Comparison of ENCODE assay signal across 7 cellular contexts in the genomic region with DNA sequence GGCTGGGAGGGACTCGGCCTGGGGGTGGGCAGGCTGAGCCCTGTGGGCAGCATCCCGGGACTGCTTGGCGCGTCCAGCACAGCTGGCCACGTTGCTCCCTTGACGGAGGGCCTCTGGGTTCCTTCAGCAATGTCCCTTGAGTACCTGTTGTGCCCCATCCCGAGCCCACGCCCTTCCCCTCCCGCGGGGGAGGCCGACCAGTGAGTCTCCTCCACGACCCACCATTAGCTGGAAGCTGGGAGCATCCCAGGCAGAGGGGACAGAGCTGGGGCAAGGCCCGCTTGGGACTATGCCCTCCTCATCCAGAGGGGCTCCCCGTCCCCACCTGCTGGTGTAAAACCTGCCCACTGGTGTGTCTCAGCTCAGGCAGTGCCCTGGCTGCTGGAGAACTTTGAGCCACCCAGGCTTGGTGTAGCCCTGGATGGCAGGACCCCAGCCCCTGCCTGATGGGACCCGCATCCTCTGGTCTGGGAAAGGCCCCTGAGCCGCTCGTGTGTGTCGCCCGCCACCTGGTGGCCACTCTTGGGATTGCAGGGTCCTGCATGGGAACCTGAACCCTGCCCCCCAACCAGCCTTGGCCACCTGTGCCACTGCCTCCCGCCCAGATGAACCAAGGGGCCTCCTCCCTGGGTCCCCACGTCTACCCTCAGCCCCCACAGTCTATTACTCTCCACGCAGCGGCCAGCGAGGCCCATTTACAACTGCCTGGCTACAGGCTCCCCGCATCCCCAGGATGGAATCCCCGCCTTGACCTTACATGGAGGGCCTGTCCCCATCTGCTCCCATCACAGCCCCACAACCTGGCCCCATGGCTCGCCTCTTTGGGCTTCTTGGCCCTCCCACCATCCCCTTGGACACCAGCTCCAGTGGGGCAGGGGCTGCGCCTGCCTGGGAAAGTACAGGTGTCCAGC. TPM values are rescaled to one million over a fixed set of nuclear protein-coding genes. Genes with fewer than 3 reads are reported as not detected.
DNase-seq lines count a peak whose midpoint lies in the region; ATAC-seq, FAIRE-seq and TF ChIP-seq lines count a peak whose summit lies in the region.

No MANE protein-coding gene starts in this region.

- DNase-seq in NCI-H146 (lab: John Stamatoyannopoulos, UW) (peak; percentile 48), cerebellar cortex (ENCODE audit: low spot score) (peak; percentile 59), HepG2 (ENCODE audit: low spot score) (peak; percentile 44), NCI-H2107 (lab: John Stamatoyannopoulos, UW) (no peak)
- peak; percentile 95 for DNase-seq in activated CD4-positive, alpha-beta T cell treated with anti-CD3 and anti-CD28 coated beads, Interleukin-2, amount 10 ng/mL, durations not matched to agents 24 days and 14 days
- peak; percentile 68 to 84 (median 73) for DNase-seq in stimulated activated CD4-positive, alpha-beta T cell treated with anti-CD3 and anti-CD28 coated beads, TNF-alpha, amount 100 ng/mL, for 4 hours (ENCODE audit: low read depth in 3 of 3)

- H3K9me3 ChIP-seq in HepG2 (ENCODE audit: low read length) = no peaks in the 10 kb centered on the region

- TF ChIP-seq EP300 in HepG2 (IDR thresholded peaks at IDR 0.05; ENCODE audit: low read depth in 2 of 2, low read length in 2 of 2) = no peak
- TF ChIP-seq EP300 in HepG2 (CRISPR knock-in tag; IDR thresholded peaks at IDR 0.05; ENCODE audit: borderline replicate concordance) = no peak

- POLR2A ChIA-PET in HepG2 (lab: Yijun Ruan, JAX) = no interaction called here

- no peak overlapping the region for H3K27ac Mint-ChIP-seq in activated CD4-positive, alpha-beta T cell treated with anti-CD3 and anti-CD28 coated beads, Interleukin-2, amount 10 ng/mL, durations not matched to agents 24 days and 14 days

- intact Hi-C loops in activated CD4-positive, alpha-beta T cell treated with anti-CD3 and anti-CD28 coated beads, Interleukin-2, amount 10 ng/mL, durations not matched to agents 24 days and 14 days (cut with micrococcal nuclease) = loop anchor here (1.0 kb wide), 1 partner anchor 38 kb away; no protein-coding TSS in a partner anchor
- intact Hi-C loops in HepG2 (cut with micrococcal nuclease; ENCODE audit: unreplicated experiment) = no loop called here

- no peak overlapping the region for H3K4me3 Mint-ChIP-seq in activated CD4-positive, alpha-beta T cell treated with anti-CD3 and anti-CD28 coated beads, Interleukin-2, amount 10 ng/mL, durations not matched to agents 24 days and 14 days

- BruUV-seq in HepG2 (replicated peaks; lab: Mats Ljungman, UMichigan) = no TSS peak

- H2AFZ ChIP-seq in HepG2 (ENCODE audit: low read length) = no peak overlapping the region

- ATAC-seq in HepG2 = peak; percentile 60

- peaks cover 0 to 4% of the 10 kb centered on the region in 2 experiments; a peak in 1 of 5 replicates for H3K36me3 ChIP-seq in HepG2 (replicated peaks in 1 of 2; ENCODE audit: control insufficient read depth in 1 of 2, insufficient read depth in 2 of 2, low read length in 2 of 2)

- no peak overlapping the region for H3K27ac ChIP-seq in HepG2 (ENCODE audit: extremely low read length, insufficient read depth, low read length)

- no peak overlapping the region for H3K9ac ChIP-seq in HepG2 (ENCODE audit: insufficient read depth, low read depth, low read length)

- peak; percentile 8 for FAIRE-seq in HepG2 (lab: Jason Lieb, UNC)

- no peak overlapping the region for H3K4me2 ChIP-seq in HepG2 (ENCODE audit: low read depth, low read length)

- CTCF ChIA-PET in HepG2 (lab: Yijun Ruan, JAX; ENCODE audit: low intra/inter-chr PET ratio, low total read pairs) = interaction anchor here (1.9 to 2.5 kb wide), 2 partner anchors 38 to 51 kb away, joined by 10 to 38 read pairs; no protein-coding TSS in a partner anchor

- in situ Hi-C loops in HepG2 (cut with HindIII; ENCODE audit: extremely low pct_ligation_motif_present, low pct_unique_long_range_greater_than_20kb) = loop anchor here (5.0 kb wide), 1 partner anchor 38 kb away; no protein-coding TSS in a partner anchor

- peaks cover 2% of the 10 kb centered on the region for H3K36me3 Mint-ChIP-seq in activated CD4-positive, alpha-beta T cell treated with anti-CD3 and anti-CD28 coated beads, Interleukin-2, amount 10 ng/mL, durations not matched to agents 24 days and 14 days (ENCODE audit: low read depth)

- no peaks in the 10 kb centered on the region for H3K79me2 ChIP-seq in HepG2 (ENCODE audit: insufficient read depth, low read length)

- H3K27me3 ChIP-seq in HepG2 (ENCODE audit: control insufficient read depth in 1 of 2, insufficient read depth in 2 of 2, low read length in 2 of 2) = no peaks in the 10 kb centered on the region; a peak in 1 of 5 replicates

- WGBS in HepG2 (ENCODE audit: low lambda C conversion rate) = 39% methylated on average over 9 of the region's 28 CpGs

- TF ChIP-seq POLR2A in HepG2 (IDR thresholded peaks at IDR 0.05; ENCODE audit: insufficient read depth in 1 of 2, low read depth in 2 of 2, low read length in 2 of 2) = peak in 1 of 2 experiments; percentile 11; a peak in 2 of 4 replicates

- H3K27me3 Mint-ChIP-seq in activated CD4-positive, alpha-beta T cell treated with anti-CD3 and anti-CD28 coated beads, Interleukin-2, amount 10 ng/mL, durations not matched to agents 24 days and 14 days = no peaks in the 10 kb centered on the region

- TF ChIP-seq RAD21 in HepG2 (CRISPR knock-in tag; IDR thresholded peaks at IDR 0.05) = peak; percentile 93

- H3K4me1 ChIP-seq in HepG2 (ENCODE audit: insufficient read depth, low read length) = peaks cover 37% of the 10 kb centered on the region

- no peaks in the 10 kb centered on the region for H3K9me3 Mint-ChIP-seq in activated CD4-positive, alpha-beta T cell treated with anti-CD3 and anti-CD28 coated beads, Interleukin-2, amount 10 ng/mL, durations not matched to agents 24 days and 14 days

- peaks cover 7% of the 10 kb centered on the region; the same call in 1 of the 2 replicates for H4K20me1 ChIP-seq in HepG2 (ENCODE audit: insufficient read depth, low read length)

- TF ChIP-seq CTCF in GM12874 (IDR thresholded peaks at IDR 0.05; ENCODE audit: insufficient read depth, low read depth, low read length) (peak; percentile 99), HepG2 (CRISPR knock-in tag; IDR thresholded peaks at IDR 0.05) (peak; percentile 96)

- H3K4me1 Mint-ChIP-seq in activated CD4-positive, alpha-beta T cell treated with anti-CD3 and anti-CD28 coated beads, Interleukin-2, amount 10 ng/mL, durations not matched to agents 24 days and 14 days = peaks cover 2% of the 10 kb centered on the region

- H3K4me3 ChIP-seq in HepG2 (replicated peaks in 1 of 3; ENCODE audit: insufficient read depth in 1 of 3, low read depth in 2 of 3, low read length in 3 of 3) = no peak overlapping the region

RNA-seq across cellular contexts. Expression of a gene that starts 16.6 kb away (rescaled TPM):
- total RNA-seq in activated CD4-positive, alpha-beta T cell treated with anti-CD3 and anti-CD28 coated beads, Interleukin-2, amount 10 ng/mL, durations not matched to agents 24 days and 14 days = 0.12 and 0.36 TPM in 2 replicates
- 0.07 and 0.17 TPM in 2 replicates for total RNA-seq in HepG2 (2016; rRNA removed; fragmentation: Illumina TruSeq; extraction: Trizol)
- total RNA-seq in HepG2 (2016; cell fraction: cytosol; rRNA removed; fragmentation: Illumina TruSeq; extraction: Trizol; ENCODE audit: low read depth) = 0.20 TPM in 1 of 2 replicates, not detected in the other
- 0.11 TPM in 1 of 2 replicates, not detected in the other for total RNA-seq in HepG2 (2016; cell fraction: insoluble cytoplasmic fraction; rRNA removed; fragmentation: Illumina TruSeq; extraction: Trizol)
- total RNA-seq in HepG2 (2016; cell fraction: membrane; rRNA removed; fragmentation: Illumina TruSeq; extraction: Trizol) = 0.25 and 0.45 TPM in 2 replicates
- total RNA-seq in HepG2 (2016; cell fraction: nucleus; rRNA removed; fragmentation: Illumina TruSeq; extraction: Trizol) = not detected in 2 replicates
- polyA plus RNA-seq in HepG2 (2011; rRNA removed) = 0.72 TPM in 1 of 2 replicates, not detected in the other
- 0.05 TPM in 1 of 2 replicates, not detected in the other for polyA plus RNA-seq in HepG2 (2011; cell fraction: cytosol; rRNA removed)
- polyA plus RNA-seq in HepG2 (2011; cell fraction: nucleus; rRNA removed) = 0.09 TPM in 1 of 2 replicates, not detected in the other
- not detected in 2 replicates for polyA plus RNA-seq in HepG2 (2012)
- 0.15 TPM in 1 of 2 replicates, not detected in the other for polyA plus RNA-seq in HepG2 (2016; cell fraction: cytosol; fragmentation: Illumina TruSeq; extraction: Trizol; ENCODE audit: low read depth)
- polyA plus RNA-seq in HepG2 (2016; cell fraction: insoluble cytoplasmic fraction; fragmentation: Illumina TruSeq; extraction: Trizol; ENCODE audit: low read depth) = 0.32 TPM in 1 of 2 replicates, not detected in the other
- 0.06 TPM in 1 of 2 replicates, not detected in the other for polyA plus RNA-seq in HepG2 (2016; cell fraction: membrane; fragmentation: Illumina TruSeq; extraction: Trizol; ENCODE audit: low read depth)
- polyA plus RNA-seq in HepG2 (2016; cell fraction: nucleus; fragmentation: Illumina TruSeq; extraction: Trizol; ENCODE audit: insufficient read depth, low read depth) = not detected in 2 replicates
- polyA minus RNA-seq in HepG2 (2011; rRNA and poly(A)+ RNA removed; ENCODE audit: low replicate concordance) = 0.08 and 0.91 TPM in 2 replicates
- not detected in 2 replicates for polyA minus RNA-seq in HepG2 (2011; cell fraction: cytosol; rRNA and poly(A)+ RNA removed)
- polyA minus RNA-seq in HepG2 (2011; cell fraction: nucleus; rRNA and poly(A)+ RNA removed) = not detected in 2 replicates

RNA-seq across cellular contexts. Expression of a gene that starts 33.8 kb away (rescaled TPM):
- 22.7 and 23.6 TPM in 2 replicates for total RNA-seq in activated CD4-positive, alpha-beta T cell treated with anti-CD3 and anti-CD28 coated beads, Interleukin-2, amount 10 ng/mL, durations not matched to agents 24 days and 14 days
- 19.4 and 27.5 TPM in 2 replicates for total RNA-seq in HepG2 (2016; rRNA removed; fragmentation: Illumina TruSeq; extraction: Trizol)
- total RNA-seq in HepG2 (2016; cell fraction: cytosol; rRNA removed; fragmentation: Illumina TruSeq; extraction: Trizol; ENCODE audit: low read depth) = 11.8 and 14.1 TPM in 2 replicates
- total RNA-seq in HepG2 (2016; cell fraction: insoluble cytoplasmic fraction; rRNA removed; fragmentation: Illumina TruSeq; extraction: Trizol) = 18.0 and 27.8 TPM in 2 replicates
- total RNA-seq in HepG2 (2016; cell fraction: membrane; rRNA removed; fragmentation: Illumina TruSeq; extraction: Trizol) = 20.5 and 24.3 TPM in 2 replicates
- 29.0 and 30.8 TPM in 2 replicates for total RNA-seq in HepG2 (2016; cell fraction: nucleus; rRNA removed; fragmentation: Illumina TruSeq; extraction: Trizol)
- 11.6 and 14.2 TPM in 2 replicates for polyA plus RNA-seq in HepG2 (2011; rRNA removed)
- polyA plus RNA-seq in HepG2 (2011; cell fraction: cytosol; rRNA removed) = 10.6 and 15.7 TPM in 2 replicates
- polyA plus RNA-seq in HepG2 (2011; cell fraction: nucleus; rRNA removed) = 37.8 and 39.5 TPM in 2 replicates
- 9.0 and 15.0 TPM in 2 replicates for polyA plus RNA-seq in HepG2 (2012)
- polyA plus RNA-seq in HepG2 (2016; cell fraction: cytosol; fragmentation: Illumina TruSeq; extraction: Trizol; ENCODE audit: low read depth) = 15.7 and 19.9 TPM in 2 replicates
- 27.0 and 28.3 TPM in 2 replicates for polyA plus RNA-seq in HepG2 (2016; cell fraction: insoluble cytoplasmic fraction; fragmentation: Illumina TruSeq; extraction: Trizol; ENCODE audit: low read depth)
- 23.3 and 25.4 TPM in 2 replicates for polyA plus RNA-seq in HepG2 (2016; cell fraction: membrane; fragmentation: Illumina TruSeq; extraction: Trizol; ENCODE audit: low read depth)
- polyA plus RNA-seq in HepG2 (2016; cell fraction: nucleus; fragmentation: Illumina TruSeq; extraction: Trizol; ENCODE audit: insufficient read depth, low read depth) = 52.2 and 53.0 TPM in 2 replicates
- polyA minus RNA-seq in HepG2 (2011; rRNA and poly(A)+ RNA removed; ENCODE audit: low replicate concordance) = 23.9 and 28.6 TPM in 2 replicates
- polyA minus RNA-seq in HepG2 (2011; cell fraction: cytosol; rRNA and poly(A)+ RNA removed) = 6.8 and 9.5 TPM in 2 replicates
- 24.1 and 24.2 TPM in 2 replicates for polyA minus RNA-seq in HepG2 (2011; cell fraction: nucleus; rRNA and poly(A)+ RNA removed)
